Comparison of ENCODE assay signal across 8 cellular contexts in the genomic region with DNA sequence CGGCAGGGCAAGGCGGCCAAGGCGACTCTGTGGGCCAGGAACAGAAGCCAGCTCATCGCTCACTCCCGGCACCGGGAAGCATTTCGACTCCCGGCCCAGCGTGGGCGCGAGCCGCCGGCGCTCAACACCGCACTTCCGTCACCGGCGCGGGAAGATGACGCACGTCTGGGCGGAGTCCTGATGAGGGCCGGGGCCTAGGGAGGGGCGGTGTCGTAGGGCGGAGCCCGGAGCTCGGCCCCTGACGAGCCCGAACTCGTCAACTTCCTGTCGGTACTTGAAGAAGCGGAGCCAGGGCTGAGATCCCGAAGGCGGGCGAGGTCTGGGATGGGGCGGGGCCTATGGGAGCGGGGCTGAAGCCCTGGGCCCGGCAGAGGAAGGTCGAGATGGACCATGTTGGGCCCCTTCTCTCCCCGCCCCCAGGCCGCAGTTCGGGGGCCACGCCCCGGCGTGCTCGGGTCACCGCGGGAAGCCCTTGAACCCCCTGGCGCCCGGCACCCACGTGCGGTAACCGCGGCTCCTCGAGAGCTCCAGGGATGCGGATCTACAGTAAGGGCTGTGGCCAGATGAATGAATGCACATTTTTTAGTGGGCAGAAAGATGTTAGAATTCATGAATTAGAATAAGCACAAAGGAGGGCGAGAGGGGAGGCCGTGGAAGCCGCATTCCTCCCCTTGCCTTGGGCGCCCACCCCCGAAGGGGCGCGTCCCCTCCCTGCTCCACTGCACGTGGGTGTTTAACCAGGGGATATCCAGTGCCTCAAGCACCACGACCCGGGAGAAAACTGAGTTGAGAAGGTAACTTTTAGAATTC. TPM values are rescaled to one million over a fixed set of nuclear protein-coding genes. Genes with fewer than 3 reads are reported as not detected.
A peak's percentile ranks its signal among the peaks of the same experiment; 100 is the strongest.
DNase-seq lines count a peak whose midpoint lies in the region; ATAC-seq and TF ChIP-seq lines count a peak whose summit lies in the region.

A gene with protein sequence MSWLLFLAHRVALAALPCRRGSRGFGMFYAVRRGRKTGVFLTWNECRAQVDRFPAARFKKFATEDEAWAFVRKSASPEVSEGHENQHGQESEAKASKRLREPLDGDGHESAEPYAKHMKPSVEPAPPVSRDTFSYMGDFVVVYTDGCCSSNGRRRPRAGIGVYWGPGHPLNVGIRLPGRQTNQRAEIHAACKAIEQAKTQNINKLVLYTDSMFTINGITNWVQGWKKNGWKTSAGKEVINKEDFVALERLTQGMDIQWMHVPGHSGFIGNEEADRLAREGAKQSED (minus strand): TSS at position 129 of the 810 bp plus-strand sequence. CDS start 73 bp downstream, at position 56.

- H3K9ac ChIP-seq in mucosa of rectum (ENCODE audit: low read depth in 1 of 2, low read length in 2 of 2): peak within 1 kb of the TSS; percentile 90 to 94

- H3K4me1 Mint-ChIP-seq in activated T-cell treated with anti-CD3 and anti-CD28 coated beads, Interleukin-2, amount 50 U/mL, for 4 hours (ENCODE audit: low read depth): peaks cover 14% of the 10 kb centered on the region

- TF ChIP-seq CTCF in Panc1 (IDR thresholded peaks at IDR 0.05): no peak

- H3K27me3 ChIP-seq in Panc1 (ENCODE audit: control insufficient read depth, insufficient read depth, low read length) (no peaks in the 10 kb centered on the region), mucosa of rectum (ENCODE audit: control insufficient read depth in 2 of 2, insufficient read depth in 2 of 2, low read length in 2 of 2) (no peaks in the 10 kb centered on the region)

- H3K4me1 ChIP-seq in Panc1 (ENCODE audit: control insufficient read depth, insufficient read depth, low read length) (peaks cover 4% of the 10 kb centered on the region; the same call in 1 of the 2 replicates), mucosa of rectum (ENCODE audit: control insufficient read depth in 2 of 2, insufficient read depth in 2 of 2, low read length in 2 of 2) (peaks cover 6 to 9% of the 10 kb centered on the region in 2 donors)

- ATAC-seq in GM21723 (IDR thresholded peaks at IDR 0.05; ENCODE audit: unreplicated experiment) (peak; percentile 93), Panc1 (peak; percentile 100)
- peak; percentile 97 for ATAC-seq in activated T-cell treated with anti-CD3 and anti-CD28 coated beads, Interleukin-2, amount 50 U/mL, for 4 hours

- intact Hi-C loops in Panc1 (cut with micrococcal nuclease; ENCODE audit: unreplicated experiment): no loop called here

- H3K9me3 ChIP-seq in Panc1 (ENCODE audit: control insufficient read depth, insufficient read depth, low read depth, low read length) (no peaks in the 10 kb centered on the region), mucosa of rectum (ENCODE audit: control insufficient read depth in 2 of 2, low read length in 2 of 2) (no peaks in the 10 kb centered on the region)

- H3K27ac ChIP-seq in Panc1 (ENCODE audit: low read length) (peak within 1 kb of the TSS; percentile 97), mucosa of rectum (ENCODE audit: low read depth in 2 of 2, low read length in 2 of 2) (peak within 1 kb of the TSS; percentile 92 to 93)

- CTCF ChIA-PET in Panc1 (lab: Charles Lee): no interaction called here

- POLR2A ChIA-PET in Panc1 (lab: Charles Lee): interaction anchor here (0.6 to 1.3 kb wide), 4 partner anchors 16 to 85 kb away, joined by 4 to 6 read pairs (median 6); no protein-coding TSS in a partner anchor

- peak; percentile 98 for DNase-seq in DMS53 (lab: John Stamatoyannopoulos, UW)
- DNase-seq in KG1 (lab: John Stamatoyannopoulos, UW): peak; percentile 86
- DNase-seq in Panc1 (ENCODE audit: low read depth, low spot score): peak; percentile 84
- DNase-seq in activated T-cell treated with anti-CD3 and anti-CD28 coated beads, Interleukin-2, amount 50 U/mL, for 4 hours: peak; percentile 99
- peak; percentile 98 to 99 for DNase-seq in erythroblast (lab: John Stamatoyannopoulos, UW)
- DNase-seq in stimulated activated CD8-positive, alpha-beta memory T cell treated with anti-CD3 and anti-CD28 coated beads, Interleukin-4, amount 100 ng/mL, for 48 hours: peak; percentile 100

- peak within 1 kb of the TSS; percentile 91 for H3K4me3 Mint-ChIP-seq in activated T-cell treated with anti-CD3 and anti-CD28 coated beads, Interleukin-2, amount 50 U/mL, for 4 hours

- H3K4me3 ChIP-seq in Panc1 (ENCODE audit: low read depth in 2 of 2, low read length in 2 of 2) (peak within 1 kb of the TSS; percentile 75 to 91), mucosa of rectum (ENCODE audit: low read length in 2 of 2) (peak within 1 kb of the TSS; percentile 67 to 78)

- peaks cover 14% of the 10 kb centered on the region for H3K36me3 ChIP-seq in Panc1 (ENCODE audit: control insufficient read depth, insufficient read depth, low read length)
- peaks cover 15 to 18% of the 10 kb centered on the region in 2 donors for H3K36me3 ChIP-seq in mucosa of rectum (ENCODE audit: control insufficient read depth in 2 of 2, insufficient read depth in 2 of 2, low read length in 2 of 2)

- H3K27me3 Mint-ChIP-seq in activated T-cell treated with anti-CD3 and anti-CD28 coated beads, Interleukin-2, amount 50 U/mL, for 4 hours (ENCODE audit: low read depth): no peaks in the 10 kb centered on the region

- in situ Hi-C loops in Panc1 (cut with HindIII; ENCODE audit: low pct_unique_long_range_greater_than_20kb, low sequenced_read_pairs): no loop called here

- peaks cover 20% of the 10 kb centered on the region for H3K36me3 Mint-ChIP-seq in activated T-cell treated with anti-CD3 and anti-CD28 coated beads, Interleukin-2, amount 50 U/mL, for 4 hours (ENCODE audit: insufficient read depth)

- H3K9me3 Mint-ChIP-seq in activated T-cell treated with anti-CD3 and anti-CD28 coated beads, Interleukin-2, amount 50 U/mL, for 4 hours: no peaks in the 10 kb centered on the region

- peak; percentile 94 for TF ChIP-seq POLR2A in erythroblast (IDR thresholded peaks at IDR 0.05; ENCODE audit: low read length)

- TSS peak; percentile 95 for BruUV-seq in Panc1 (replicated peaks; lab: Mats Ljungman, UMichigan)

RNA-seq across cellular contexts. Expression of the gene that starts here (rescaled TPM):
- 43.7 TPM for total RNA-seq in Panc1 (2021; ENCODE audit: unreplicated experiment)
- 30.7 TPM for polyA plus RNA-seq in Panc1 (2012; ENCODE audit: insufficient read length)
- 10 to 100 TPM; 34.0 to 36.7 (median 36.0) TPM for total RNA-seq in activated T-cell treated with anti-CD3 and anti-CD28 coated beads, Interleukin-2, amount 50 U/mL, for 4 hours

Comparison
In these comparisons a context has a peak if more than half of its experiments do, and no peak if none do; other contexts are left out.
1. Peak in every context shown above with its lines: DNase-seq, ATAC-seq, H3K4me3 ChIP-seq and H3K27ac ChIP-seq.